ENCODE assay signal across 1 cellular context in the genomic region with DNA sequence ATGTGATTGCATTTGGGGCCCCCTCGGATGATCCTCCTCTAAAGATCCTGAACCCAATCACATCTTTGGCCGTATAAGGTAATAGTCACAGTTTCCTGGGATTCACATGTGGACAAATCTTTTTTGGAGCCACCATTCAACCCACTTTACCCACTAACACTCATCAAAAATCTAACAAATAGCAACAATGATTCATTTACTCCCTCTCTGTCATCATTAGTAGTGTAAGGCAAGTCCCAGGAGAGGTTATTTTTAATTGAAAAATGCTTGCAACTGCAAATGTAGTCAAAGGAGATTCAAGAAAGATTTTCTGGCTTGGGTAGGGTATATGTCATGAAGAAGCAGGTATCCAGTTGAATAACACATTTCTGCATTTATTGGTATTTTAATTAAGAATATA.
TF ChIP-seq lines count a peak whose summit lies in the region.

No MANE protein-coding gene starts in this region.

TF ChIP-seq in IMR-90, 13 proteins besides CTCF, POLR2A, EP300 and RAD21:
- TF ChIP-seq CHD1 (IDR thresholded peaks at IDR 0.05; ENCODE audit: low read depth, low read length) (no peak), SMC3 (IDR thresholded peaks at IDR 0.05; ENCODE audit: low read depth, low read length) (no peak), NFE2L2 (IDR thresholded peaks at IDR 0.05; ENCODE audit: low read depth, low read length) (no peak), CEBPB (IDR thresholded peaks at IDR 0.05; ENCODE audit: low read depth, low read length) (no peak), MAFK (IDR thresholded peaks at IDR 0.05; ENCODE audit: low read depth, low read length) (no peak), RFX5 (IDR thresholded peaks at IDR 0.05; ENCODE audit: low read depth, low read length) (no peak), BHLHE40 (IDR thresholded peaks at IDR 0.05; ENCODE audit: low read depth, low read length) (no peak), FOS (IDR thresholded peaks at IDR 0.05; ENCODE audit: low read depth, low read length) (no peak), MAZ (IDR thresholded peaks at IDR 0.05; ENCODE audit: borderline replicate concordance, low read depth, low read length) (no peak), RCOR1 (IDR thresholded peaks at IDR 0.05; ENCODE audit: insufficient replicate concordance, low read length) (no peak), MXI1 (IDR thresholded peaks at IDR 0.05; ENCODE audit: borderline replicate concordance, low read depth, low read length) (no peak)
- TF ChIP-seq, protein P1, sequence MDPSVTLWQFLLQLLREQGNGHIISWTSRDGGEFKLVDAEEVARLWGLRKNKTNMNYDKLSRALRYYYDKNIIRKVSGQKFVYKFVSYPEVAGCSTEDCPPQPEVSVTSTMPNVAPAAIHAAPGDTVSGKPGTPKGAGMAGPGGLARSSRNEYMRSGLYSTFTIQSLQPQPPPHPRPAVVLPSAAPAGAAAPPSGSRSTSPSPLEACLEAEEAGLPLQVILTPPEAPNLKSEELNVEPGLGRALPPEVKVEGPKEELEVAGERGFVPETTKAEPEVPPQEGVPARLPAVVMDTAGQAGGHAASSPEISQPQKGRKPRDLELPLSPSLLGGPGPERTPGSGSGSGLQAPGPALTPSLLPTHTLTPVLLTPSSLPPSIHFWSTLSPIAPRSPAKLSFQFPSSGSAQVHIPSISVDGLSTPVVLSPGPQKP (IDR thresholded peaks at IDR 0.05; ENCODE audit: borderline replicate concordance, low read depth, low read length), result no peak
- TF ChIP-seq, protein P2, sequence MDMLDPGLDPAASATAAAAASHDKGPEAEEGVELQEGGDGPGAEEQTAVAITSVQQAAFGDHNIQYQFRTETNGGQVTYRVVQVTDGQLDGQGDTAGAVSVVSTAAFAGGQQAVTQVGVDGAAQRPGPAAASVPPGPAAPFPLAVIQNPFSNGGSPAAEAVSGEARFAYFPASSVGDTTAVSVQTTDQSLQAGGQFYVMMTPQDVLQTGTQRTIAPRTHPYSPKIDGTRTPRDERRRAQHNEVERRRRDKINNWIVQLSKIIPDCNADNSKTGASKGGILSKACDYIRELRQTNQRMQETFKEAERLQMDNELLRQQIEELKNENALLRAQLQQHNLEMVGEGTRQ (IDR thresholded peaks at IDR 0.05; ENCODE audit: low read depth, low read length), result no peak
